8 cellular contexts compared by ENCODE assay signal in genomic region chr11:118438314-118438931, GRCh38. TPM values are rescaled to one million over a fixed set of nuclear protein-coding genes. Genes with fewer than 3 reads are reported as not detected.
DNase-seq lines count a peak whose midpoint lies in the region; ATAC-seq and TF ChIP-seq lines count a peak whose summit lies in the region.

No MANE protein-coding gene starts in this region.

- H3K79me2 ChIP-seq in DOHH2 (ENCODE audit: control insufficient read depth, low read length) = peaks cover 69% of the 10 kb centered on the region

- H3K9me3 ChIP-seq in DOHH2 (ENCODE audit: control insufficient read depth, insufficient read depth, low read length) (no peaks in the 10 kb centered on the region), ascending aorta (no peaks in the 10 kb centered on the region)

- H3K9me2 ChIP-seq in DOHH2 (replicated peaks; ENCODE audit: control insufficient read depth, low read length) = no peaks in the 10 kb centered on the region

- H3K27ac ChIP-seq in DOHH2 (ENCODE audit: low read depth, low read length) = peak overlapping the region; percentile 59; the same call in 1 of the 2 replicates
- H3K27ac ChIP-seq in ascending aorta = peak overlapping the region; percentile 95 to 96

- ATAC-seq in HG02870 (IDR thresholded peaks at IDR 0.05; ENCODE audit: unreplicated experiment) (no peak), GM18873 (IDR thresholded peaks at IDR 0.05; ENCODE audit: low FRiP score, unreplicated experiment) (no peak)

- H4K20me1 ChIP-seq in DOHH2 (ENCODE audit: control insufficient read depth, insufficient read depth, low read depth, low read length) = peaks cover 35% of the 10 kb centered on the region

- H3F3A ChIP-seq in DOHH2 (ENCODE audit: control insufficient read depth, insufficient read depth) = peaks cover 11% of the 10 kb centered on the region

- H3K4me3 ChIP-seq in DOHH2 (ENCODE audit: low read length) = peak overlapping the region; percentile 88
- peak overlapping the region; percentile 73 to 91 for H3K4me3 ChIP-seq in ascending aorta

- no peaks in the 10 kb centered on the region for H3K27me3 ChIP-seq in DOHH2 (ENCODE audit: control insufficient read depth, low read length)
- no peaks in the 10 kb centered on the region for H3K27me3 ChIP-seq in ascending aorta

- peak overlapping the region; percentile 98 for H3K4me2 ChIP-seq in DOHH2 (ENCODE audit: low read length)

- H3K36me3 ChIP-seq in DOHH2 (ENCODE audit: control insufficient read depth, low read length) (peaks cover 61% of the 10 kb centered on the region), ascending aorta (no peaks in the 10 kb centered on the region)

- intact Hi-C loops in ascending aorta (cut with DNase I) = loop anchor here (5.0 to 10.0 kb wide), 5 partner anchors 184 to 1994 kb away; partner anchors contain the start of genes C2CD2L, DPAGT1, SIDT2 and USP2

- TF ChIP-seq CTCF in DOHH2 (IDR thresholded peaks at IDR 0.05; ENCODE audit: low read depth, low read length, poor library complexity, severe bottlenecking) = no peak
- peak in 1 of 3 experiments; percentile 7 for TF ChIP-seq CTCF in ascending aorta (IDR thresholded peaks at IDR 0.05)

- H3K4me1 ChIP-seq in DOHH2 (ENCODE audit: control insufficient read depth, low read length) (peaks cover 59% of the 10 kb centered on the region), ascending aorta (peaks cover 7 to 29% of the 10 kb centered on the region in 2 donors)

- peak; percentile 62 for DNase-seq in HPDE6-E6E7 (ENCODE audit: extremely low spot score)
- peak; percentile 23 to 75 for DNase-seq in SW 1271 (lab: John Stamatoyannopoulos, UW)
- DNase-seq in ascending aorta (ENCODE audit: low spot score in 2 of 2) = peak; percentile 41 to 71
- peak in 26 of 51 donors; percentile 5 to 70 (median 32) for DNase-seq in hypothalamus (lab: John Stamatoyannopoulos, UW)
- peak; percentile 84 for DNase-seq in renal cortical epithelial cell (ENCODE audit: low read depth)

RNA-seq across cellular contexts. Expression of gene KMT2A, which starts 2.1 kb away (rescaled TPM):
- total RNA-seq in ascending aorta = 61.3 TPM
- total RNA-seq in renal cortical epithelial cell = 37.0 and 110 TPM in 2 replicates

RNA-seq across cellular contexts. Expression of gene ATP5MG, which starts 37.0 kb away (rescaled TPM):
- 23.7 TPM for total RNA-seq in ascending aorta
- total RNA-seq in renal cortical epithelial cell = 43.4 and 56.4 TPM in 2 replicates

Comparison
In these comparisons a context has a peak if more than half of its experiments do, and no peak if none do; other contexts are left out.
1. DNase-seq: peak in every context shown above with its lines; median percentile 84 in renal cortical epithelial cell; 62 in HPDE6-E6E7; 56 in ascending aorta; 49 in SW 1271; 32 in hypothalamus.